28 cellular contexts compared by ENCODE assay signal in the genomic region with DNA sequence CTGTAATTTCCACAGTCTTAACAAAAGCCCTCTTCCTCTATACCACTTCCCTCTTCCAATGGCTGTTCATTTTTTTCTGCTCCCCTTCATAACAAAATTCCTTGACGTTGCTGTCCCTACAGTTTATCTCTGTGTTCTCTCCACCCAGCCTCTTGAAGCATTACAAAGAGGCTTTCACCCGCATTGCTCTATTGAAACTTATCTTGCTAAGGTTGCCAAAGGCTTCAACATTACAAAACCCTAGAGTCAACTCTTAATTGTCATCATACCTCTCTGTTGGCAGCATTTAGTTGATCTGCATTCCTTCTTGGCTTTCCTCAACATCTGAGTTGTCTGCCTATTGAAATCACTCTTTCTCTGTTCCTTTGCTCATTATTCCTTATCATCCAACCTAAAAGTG.
"Had no signal": no experiment of that assay in that cellular context is flagged by ENCODE, and none has a peak within 500 bp of the region (broad histone marks: within the 10 kb centered on the region; RNA-seq: fewer than 3 reads in every experiment).

No MANE protein-coding gene starts in this region.

- H3K36me3 ChIP-seq: breast epithelium, Peyer's patch, WERI-Rb-1 had no signal

- H3K27ac ChIP-seq: body of pancreas, breast epithelium, Peyer's patch, WERI-Rb-1 had no signal

- DNase-seq: activated CD4-positive, alpha-beta T cell treated with anti-CD3 and anti-CD28 coated beads, Interleukin-2, amount 10 ng/mL, durations not matched to agents 24 days and 14 days; activated CD4-positive, alpha-beta T cell treated with anti-CD3 and anti-CD28 coated beads, Interleukin-2, amount 50 U/mL, for 4 hours; activated CD8-positive, alpha-beta T cell treated with anti-CD3 and anti-CD28 coated beads, Interleukin-2, amount 10 ng/mL, durations not matched to agents 7 days and 5 days; activated gamma-delta T cell; activated naive CD4-positive, alpha-beta T cell treated with Interleukin-2 at 50 U/mL for 16 hours; activated naive CD8-positive, alpha-beta T cell treated with anti-CD3 and anti-CD28 coated beads, Interleukin-2, amount 10 ng/mL, durations not matched to agents 7 days and 5 days; activated T-cell treated with anti-CD3 and anti-CD28 coated beads, Interleukin-2, amount 50 U/mL, for 24 hours; body of pancreas; Karpas-422; KBM-7; NCI-H1105; NCI-H1417 treated with DMSO at 0.1 percent for 48 hours; NCI-H187 treated with DMSO at 0.1 percent for 48 hours; NCI-H2081; NCI-H226; NCI-H446 treated with DMSO at 0.1 percent for 48 hours; NCI-H524; NCI-H69; NCI-H82; PC-3; Peyer's patch; RPMI8226; SW 1271; T-helper 1 cell; T-helper 2 cell; T-helper 9 cell; WERI-Rb-1 had no signal

- H3K4me3 ChIP-seq: body of pancreas, breast epithelium, Peyer's patch had no signal

- H3K9me3 ChIP-seq: body of pancreas, breast epithelium, Peyer's patch had no signal

- ATAC-seq: activated CD8-positive, alpha-beta T cell treated with anti-CD3 and anti-CD28 coated beads, Interleukin-2, amount 10 ng/mL, durations not matched to agents 7 days and 5 days; body of pancreas; PC-3 had no signal

- H3K4me1 ChIP-seq: body of pancreas, breast epithelium, Peyer's patch had no signal

- H3K27me3 ChIP-seq: body of pancreas, breast epithelium, Peyer's patch had no signal
